Comparison of ENCODE assay signal across 18 cellular contexts in genomic region chr22:20380486-20380885, GRCh38. TPM values are rescaled to one million over a fixed set of nuclear protein-coding genes. Genes with fewer than 3 reads are reported as not detected.
DNase-seq lines count a peak whose midpoint lies in the region; ATAC-seq and TF ChIP-seq lines count a peak whose summit lies in the region.
"Had no signal": no experiment of that assay in that cellular context is flagged by ENCODE, and none has a peak within 500 bp of the region (broad histone marks: within the 10 kb centered on the region; RNA-seq: fewer than 3 reads in every experiment).

No MANE protein-coding gene starts in this region.

- ATAC-seq in GM23338 (peak; percentile 49), RWPE2 (ENCODE audit: low read depth) (peak; percentile 56; the same call in 1 of the 3 replicates), foreskin keratinocyte (no peak), left lung (no peak)
- ATAC-seq: HepG2 had no signal

- intact Hi-C loops in left lung (cut with DNase I), result no loop called here

- H3K4me1 Mint-ChIP-seq in GM23338, result peaks cover 13% of the 10 kb centered on the region

- TF ChIP-seq CTCF in GM23338 (conservative IDR thresholded peaks at IDR 0.05; ENCODE audit: low read depth in 2 of 2) (no peak), MM.1S (IDR thresholded peaks at IDR 0.05; ENCODE audit: low read length) (no peak), RWPE2 (IDR thresholded peaks at IDR 0.05; ENCODE audit: poor library complexity, severe bottlenecking) (no peak), foreskin keratinocyte (conservative IDR thresholded peaks at IDR 0.05) (no peak), left lung (IDR thresholded peaks at IDR 0.05) (no peak)

- no peaks in the 10 kb centered on the region for H3K27me3 ChIP-seq in GM23338 (ENCODE audit: insufficient read depth)
- H3K27me3 ChIP-seq in MM.1S (replicated peaks; ENCODE audit: insufficient read depth, low read length), result no peaks in the 10 kb centered on the region
- no peaks in the 10 kb centered on the region for H3K27me3 ChIP-seq in RWPE2 (ENCODE audit: insufficient read depth, poor library complexity, severe bottlenecking)
- peaks cover 3% of the 10 kb centered on the region for H3K27me3 ChIP-seq in foreskin keratinocyte
- H3K27me3 ChIP-seq in left lung, result peaks cover 0 to 8% of the 10 kb centered on the region in 2 donors

- H3K36me3 Mint-ChIP-seq in GM23338 (ENCODE audit: low read depth), result no peaks in the 10 kb centered on the region

- H3K4me1 ChIP-seq in GM23338 (ENCODE audit: insufficient read depth), result peaks cover 8% of the 10 kb centered on the region
- peaks cover 30% of the 10 kb centered on the region for H3K4me1 ChIP-seq in MM.1S (ENCODE audit: low read length)
- peaks cover 4% of the 10 kb centered on the region for H3K4me1 ChIP-seq in RWPE2 (ENCODE audit: insufficient read depth, poor library complexity, severe bottlenecking)
- H3K4me1 ChIP-seq in foreskin keratinocyte, result no peaks in the 10 kb centered on the region
- no peaks in the 10 kb centered on the region for H3K4me1 ChIP-seq in left lung

- no peak overlapping the region for H3K27ac ChIP-seq in GM23338 (ENCODE audit: low read depth)
- H3K27ac ChIP-seq in MM.1S (ENCODE audit: low read length), result peak overlapping the region; percentile 83; the same call in 1 of the 2 replicates
- no peak overlapping the region for H3K27ac ChIP-seq in RWPE2 (ENCODE audit: poor library complexity, severe bottlenecking)
- H3K27ac ChIP-seq in foreskin keratinocyte, result no peak overlapping the region
- no peak overlapping the region for H3K27ac ChIP-seq in left lung
- H3K27ac ChIP-seq: C4-2B, KMS-11 had no signal

- peak overlapping the region; percentile 29; the same call in 1 of the 2 replicates for H3K9ac ChIP-seq in MM.1S (ENCODE audit: low read length)
- H3K9ac ChIP-seq: KMS-11 had no signal

- no peaks in the 10 kb centered on the region for H3K9me2 ChIP-seq in GM23338 (ENCODE audit: insufficient read depth)
- H3K9me2 ChIP-seq in MM.1S (replicated peaks; ENCODE audit: insufficient read depth, low read length), result no peaks in the 10 kb centered on the region

- H3F3A ChIP-seq in GM23338 (replicated peaks; ENCODE audit: low read depth) (peaks cover 6% of the 10 kb centered on the region; the same call in 1 of the 2 replicates), MM.1S (ENCODE audit: insufficient read depth, low read length) (peaks cover 19% of the 10 kb centered on the region)

- H3K27ac Mint-ChIP-seq in GM23338, result no peak overlapping the region

- H3K27me3 Mint-ChIP-seq in GM23338 (ENCODE audit: insufficient read depth, low read depth, poor library complexity), result peaks cover 4% of the 10 kb centered on the region

- H3K4me3 Mint-ChIP-seq in GM23338, result no peak overlapping the region

- peak overlapping the region; percentile 45 for H3K4me2 ChIP-seq in GM23338
- peak overlapping the region; percentile 76 for H3K4me2 ChIP-seq in MM.1S (ENCODE audit: low read depth, low read length)
- H3K4me2 ChIP-seq: KMS-11 had no signal

- DNase-seq in GM23338 (ENCODE audit: low spot score), result no peak
- peak; percentile 80 for DNase-seq in MM.1S
- DNase-seq in RWPE2 (ENCODE audit: low spot score), result no peak
- peak; percentile 32 to 63 for DNase-seq in foreskin keratinocyte
- no peak for DNase-seq in left lung
- DNase-seq in germinal center (ENCODE audit: low spot score), result no peak
- DNase-seq in NCI-H187 (lab: John Stamatoyannopoulos, UW), result no peak
- no peak for DNase-seq in NCI-H128 (lab: John Stamatoyannopoulos, UW; ENCODE audit: unreplicated experiment)
- DNase-seq: COR-L47, EL, NCI-H1092 treated with DMSO at 0.1 percent for 48 hours, NCI-H187 treated with DMSO at 0.1 percent for 48 hours, NCI-H510A, NCI-H82, SHP77 treated with DMSO at 0.1 percent for 48 hours had no signal

- H2AFZ ChIP-seq in GM23338 (peak overlapping the region; percentile 76), MM.1S (ENCODE audit: low read length) (peak overlapping the region; percentile 83)

- H3K79me2 ChIP-seq in GM23338 (replicated peaks; ENCODE audit: insufficient read depth) (no peaks in the 10 kb centered on the region), MM.1S (ENCODE audit: low read length) (no peaks in the 10 kb centered on the region)

- H3K4me3 ChIP-seq in GM23338 (no peak overlapping the region), MM.1S (ENCODE audit: low read length) (peak overlapping the region; percentile 6; the same call in 1 of the 2 replicates), RWPE2 (ENCODE audit: severe bottlenecking) (no peak overlapping the region), left lung (no peak overlapping the region)

- H3K9me3 ChIP-seq in MM.1S (replicated peaks; ENCODE audit: insufficient read depth, low read length) (no peaks in the 10 kb centered on the region), RWPE2 (ENCODE audit: severe bottlenecking) (peaks cover 2% of the 10 kb centered on the region), left lung (no peaks in the 10 kb centered on the region)

- H3K9me3 Mint-ChIP-seq in GM23338, result no peaks in the 10 kb centered on the region

- H4K20me1 ChIP-seq in GM23338 (replicated peaks; ENCODE audit: insufficient read depth), result no peaks in the 10 kb centered on the region
- no peaks in the 10 kb centered on the region for H4K20me1 ChIP-seq in MM.1S (ENCODE audit: insufficient read depth, low read length)

- H3K36me3 ChIP-seq in GM23338 (ENCODE audit: insufficient read depth), result no peaks in the 10 kb centered on the region
- H3K36me3 ChIP-seq in MM.1S (replicated peaks; ENCODE audit: insufficient read depth, low read length), result no peaks in the 10 kb centered on the region
- H3K36me3 ChIP-seq in RWPE2 (ENCODE audit: low read depth), result no peaks in the 10 kb centered on the region
- H3K36me3 ChIP-seq in left lung, result no peaks in the 10 kb centered on the region

TF ChIP-seq in GM23338, 12 proteins besides CTCF, POLR2A, EP300 and RAD21 (continues in another document):
- no peak for TF ChIP-seq CREB1 (CRISPR knock-in tag; IDR thresholded peaks at IDR 0.05; ENCODE audit: low read depth)
- no peak for TF ChIP-seq STAT1 (IDR thresholded peaks at IDR 0.05; ENCODE audit: unreplicated experiment)
- TF ChIP-seq ZNF114 (CRISPR knock-in tag; IDR thresholded peaks at IDR 0.05), result no peak
- no peak for TF ChIP-seq POLR2AphosphoS5 (IDR thresholded peaks at IDR 0.05; ENCODE audit: low read depth)
- TF ChIP-seq EZH2phosphoT487 (IDR thresholded peaks at IDR 0.05; ENCODE audit: unreplicated experiment), result no peak
- no peak for TF ChIP-seq NANOG (IDR thresholded peaks at IDR 0.05; ENCODE audit: borderline replicate concordance)
- no peak for TF ChIP-seq EZH2 (IDR thresholded peaks at IDR 0.05; ENCODE audit: low read depth, unreplicated experiment)
- TF ChIP-seq ZNF331 (CRISPR knock-in tag; IDR thresholded peaks at IDR 0.05; ENCODE audit: low read depth), result no peak

RNA-seq across cellular contexts. Expression of gene ZNF74, which starts 13.5 kb away (rescaled TPM):
- 78.2 and 94.0 TPM in 2 replicates for total RNA-seq in GM23338 (2014; rRNA removed; shearing (Covaris generic))
- polyA plus RNA-seq in GM23338 (2016; fragmentation: Nextera tagmentation; extraction: Ambion mirVana), result 16.1 and 17.0 TPM in 2 replicates
- 9.2 and 10.7 TPM in 2 replicates for total RNA-seq in foreskin keratinocyte
- 5.8 and 7.0 TPM in 2 replicates for polyA plus RNA-seq in foreskin keratinocyte
- 10 to 100 TPM; 11.0 to 13.5 TPM for total RNA-seq in left lung

RNA-seq across cellular contexts. Expression of gene SCARF2, which starts 57.1 kb away (rescaled TPM):
- 16.6 and 17.0 TPM in 2 replicates for total RNA-seq in GM23338 (2014; rRNA removed; shearing (Covaris generic))
- 1.8 and 2.2 TPM in 2 replicates for polyA plus RNA-seq in GM23338 (2016; fragmentation: Nextera tagmentation; extraction: Ambion mirVana)
- 0.14 and 0.24 TPM in 2 replicates for total RNA-seq in foreskin keratinocyte
- polyA plus RNA-seq in foreskin keratinocyte, result 0.17 and 0.25 TPM in 2 replicates
- 10 to 100 TPM; 22.9 to 24.1 TPM for total RNA-seq in left lung

Comparison
In these comparisons a context has a peak if more than half of its experiments do, and no peak if none do; other contexts are left out.
1. ATAC-seq: peak in GM23338 (single experiment) and RWPE2 (single experiment); none in foreskin keratinocyte (single experiment) and left lung (single experiment).
2. DNase-seq: peak in MM.1S (single experiment) and foreskin keratinocyte (2 of 2); none in GM23338 (single experiment), RWPE2 (single experiment), left lung (0 of 2), germinal center (single experiment), NCI-H187 (0 of 2) and NCI-H128 (single experiment).
3. RNA of gene SCARF2, which starts 57.1 kb away (total RNA-seq): 22.9 to 24.1 TPM in left lung and 16.6 to 17.0 TPM in GM23338; 0.14 to 0.24 TPM in foreskin keratinocyte; every median in the first group is over 10 times any median in the second.